In the genomic region with DNA sequence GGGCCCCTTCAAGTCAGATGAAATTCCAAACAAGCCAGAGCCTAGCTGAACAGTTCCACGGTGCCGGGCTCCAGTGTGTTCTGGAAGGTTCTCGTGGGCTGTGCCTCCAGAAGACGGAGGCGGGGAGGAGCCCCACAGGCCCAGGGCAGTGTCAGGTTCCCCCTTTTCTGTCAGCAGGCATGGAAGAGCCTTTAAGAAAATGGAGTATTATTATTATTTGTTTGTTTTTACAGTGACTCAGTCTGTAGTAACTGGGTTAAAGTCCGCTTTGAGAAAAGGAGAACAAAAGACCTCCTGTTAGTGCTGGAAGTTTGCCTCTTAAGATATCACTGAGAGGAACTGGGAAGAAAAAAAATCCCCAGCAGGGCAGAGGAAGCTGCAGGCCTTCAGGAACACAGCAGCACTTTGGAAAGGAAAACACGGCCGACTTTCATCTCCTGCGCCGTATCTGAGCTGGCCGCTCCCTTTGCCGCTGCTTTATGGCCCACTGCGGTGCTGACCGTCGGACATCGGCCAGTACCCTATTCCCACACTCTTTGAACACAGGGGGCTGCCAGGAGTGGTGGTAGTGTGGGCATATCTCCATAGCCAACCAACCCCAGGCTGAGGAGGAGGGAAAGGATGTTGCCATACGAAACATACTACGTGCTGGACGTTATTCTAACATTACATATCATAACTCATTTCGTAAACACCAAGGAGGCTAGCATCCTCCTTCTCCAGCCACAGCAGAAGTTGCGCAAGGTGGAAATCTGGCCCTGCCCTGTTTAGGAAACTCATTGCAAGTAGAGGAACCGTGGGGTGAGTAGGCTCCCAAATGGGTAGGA, we compare ENCODE assay signal across 9 cellular contexts.
DNase-seq lines count a peak whose midpoint lies in the region; ATAC-seq, FAIRE-seq and TF ChIP-seq lines count a peak whose summit lies in the region.
"Had no signal": no experiment of that assay in that cellular context is flagged by ENCODE, and none has a peak within 500 bp of the region (broad histone marks: within the 10 kb centered on the region; RNA-seq: fewer than 3 reads in every experiment).

No MANE protein-coding gene starts in this region.

- H3K9me3 ChIP-seq in colonic mucosa (no peaks in the 10 kb centered on the region), lower lobe of right lung (no peaks in the 10 kb centered on the region), tibial artery (no peaks in the 10 kb centered on the region)

- CTCF ChIA-PET in activated CD8-positive, alpha-beta T cell treated with anti-CD3 and anti-CD28 coated beads, Interleukin-2, amount 10 ng/mL, durations not matched to agents 7 days and 5 days (lab: Charles Lee), result no interaction called here

- intact Hi-C loops in colonic mucosa (cut with DNase I) (no loop called here), lower lobe of right lung (cut with DNase I) (no loop called here), tibial artery (cut with DNase I; ENCODE audit: low total_unique reads) (no loop called here)

- DNase-seq in MV-4-11 (lab: John Stamatoyannopoulos, UW) (peak; percentile 91), colonic mucosa (peak; percentile 72), lower lobe of right lung (peak; percentile 83), tibial artery (peak; percentile 83 to 86), GM13977 (ENCODE audit: low spot score) (no peak), cortex of kidney (lab: John Stamatoyannopoulos, UW) (no peak), GM19239 (ENCODE audit: insufficient read length, low spot score) (no peak)
- DNase-seq in activated CD8-positive, alpha-beta T cell treated with anti-CD3 and anti-CD28 coated beads, Interleukin-2, amount 10 ng/mL, durations not matched to agents 7 days and 5 days, result no peak

- ATAC-seq in lower lobe of right lung, result peak; percentile 82 to 87
- ATAC-seq in activated CD8-positive, alpha-beta T cell treated with anti-CD3 and anti-CD28 coated beads, Interleukin-2, amount 10 ng/mL, durations not matched to agents 7 days and 5 days, result no peak

- no peak overlapping the region for H3K4me3 Mint-ChIP-seq in activated CD8-positive, alpha-beta T cell treated with anti-CD3 and anti-CD28 coated beads, Interleukin-2, amount 10 ng/mL, durations not matched to agents 7 days and 5 days

- no peaks in the 10 kb centered on the region for H3K27me3 Mint-ChIP-seq in activated CD8-positive, alpha-beta T cell treated with anti-CD3 and anti-CD28 coated beads, Interleukin-2, amount 10 ng/mL, durations not matched to agents 7 days and 5 days (ENCODE audit: low read depth)

- H3K4me3 ChIP-seq in colonic mucosa, result no peak overlapping the region
- H3K4me3 ChIP-seq in lower lobe of right lung, result peak overlapping the region; percentile 9
- no peak overlapping the region for H3K4me3 ChIP-seq in tibial artery

- H3K27me3 ChIP-seq in colonic mucosa, result no peaks in the 10 kb centered on the region
- no peaks in the 10 kb centered on the region for H3K27me3 ChIP-seq in lower lobe of right lung (ENCODE audit: low read depth)
- no peaks in the 10 kb centered on the region for H3K27me3 ChIP-seq in tibial artery

- no peak overlapping the region for H3K27ac Mint-ChIP-seq in activated CD8-positive, alpha-beta T cell treated with anti-CD3 and anti-CD28 coated beads, Interleukin-2, amount 10 ng/mL, durations not matched to agents 7 days and 5 days

- peaks cover 11% of the 10 kb centered on the region for H3K4me1 Mint-ChIP-seq in activated CD8-positive, alpha-beta T cell treated with anti-CD3 and anti-CD28 coated beads, Interleukin-2, amount 10 ng/mL, durations not matched to agents 7 days and 5 days (ENCODE audit: low read depth)

- TF ChIP-seq CTCF in colonic mucosa (IDR thresholded peaks at IDR 0.05) (no peak), lower lobe of right lung (IDR thresholded peaks at IDR 0.05) (no peak), tibial artery (IDR thresholded peaks at IDR 0.05) (no peak), GM13977 (IDR thresholded peaks at IDR 0.05; ENCODE audit: extremely low read depth, insufficient read depth, missing control alignments) (no peak)

- peak overlapping the region; percentile 91 for H3K27ac ChIP-seq in colonic mucosa
- peak overlapping the region; percentile 86 for H3K27ac ChIP-seq in lower lobe of right lung
- H3K27ac ChIP-seq in tibial artery, result peak overlapping the region; percentile 68 to 70
- H3K27ac ChIP-seq: KMS-11 had no signal

- no peaks in the 10 kb centered on the region for H3K36me3 Mint-ChIP-seq in activated CD8-positive, alpha-beta T cell treated with anti-CD3 and anti-CD28 coated beads, Interleukin-2, amount 10 ng/mL, durations not matched to agents 7 days and 5 days (ENCODE audit: low read depth)

- POLR2A ChIA-PET in activated CD8-positive, alpha-beta T cell treated with anti-CD3 and anti-CD28 coated beads, Interleukin-2, amount 10 ng/mL, durations not matched to agents 7 days and 5 days (lab: Charles Lee), result no interaction called here

- no peaks in the 10 kb centered on the region for H3K36me3 ChIP-seq in colonic mucosa
- H3K36me3 ChIP-seq in lower lobe of right lung, result no peaks in the 10 kb centered on the region
- H3K36me3 ChIP-seq in tibial artery, result no peaks in the 10 kb centered on the region

- peak overlapping the region; percentile 13 to 58 for H3K9ac ChIP-seq in colonic mucosa (ENCODE audit: low read depth in 2 of 2, low read length in 2 of 2)
- H3K9ac ChIP-seq: KMS-11 had no signal

- no peaks in the 10 kb centered on the region for H3K9me3 Mint-ChIP-seq in activated CD8-positive, alpha-beta T cell treated with anti-CD3 and anti-CD28 coated beads, Interleukin-2, amount 10 ng/mL, durations not matched to agents 7 days and 5 days (ENCODE audit: insufficient read depth)

- in situ Hi-C loops in GM13977 (cut with MboI; ENCODE audit: low pct_unique_long_range_greater_than_20kb, low sequenced_read_pairs, unreplicated experiment), result no loop called here

- FAIRE-seq in GM19239 (lab: Jason Lieb, UNC), result no peak

- peaks cover 6% of the 10 kb centered on the region for H3K4me1 ChIP-seq in colonic mucosa
- H3K4me1 ChIP-seq in lower lobe of right lung, result peaks cover 38% of the 10 kb centered on the region
- H3K4me1 ChIP-seq in tibial artery, result peaks cover 0 to 16% (median 12%) of the 10 kb centered on the region in 4 donors

Comparison
In these comparisons a context has a peak if more than half of its experiments do, and no peak if none do; other contexts are left out.
1. DNase-seq: peak in MV-4-11 (single experiment), colonic mucosa (single experiment), lower lobe of right lung (single experiment) and tibial artery (2 of 2); none in GM13977 (single experiment), cortex of kidney (single experiment), activated CD8-positive, alpha-beta T cell treated with anti-CD3 and anti-CD28 coated beads, Interleukin-2, amount 10 ng/mL, durations not matched to agents 7 days and 5 days (single experiment) and GM19239 (single experiment).
2. Peak in every context shown above with its lines, with median percentiles within 50 percentile points of each other: H3K27ac ChIP-seq.